7 cellular contexts compared by ENCODE assay signal in genomic region chr9:137077010-137077747, GRCh38. TPM values are rescaled to one million over a fixed set of nuclear protein-coding genes. Genes with fewer than 3 reads are reported as not detected.
DNase-seq lines count a peak whose midpoint lies in the region; ATAC-seq and TF ChIP-seq lines count a peak whose summit lies in the region.

TSS of gene UAP1L1 (plus strand) at chr9:137077517. CDS start at chr9:137077533, 16 bp downstream.

- peak within 1 kb of the TSS; percentile 87 for H3K18ac ChIP-seq in neuronal stem cell (ENCODE audit: low read length)

- no peaks in the 10 kb centered on the region for H3K9me3 Mint-ChIP-seq in activated naive CD4-positive, alpha-beta T cell treated with anti-CD3 and anti-CD28 coated beads, Interleukin-2, amount 10 ng/mL, durations not matched to agents 7 days and 5 days

- no peaks in the 10 kb centered on the region for H3K79me2 ChIP-seq in PC-9 (ENCODE audit: low read depth)

- H2AFZ ChIP-seq in PC-9 (peak within 1 kb of the TSS; percentile 79; the same call in 1 of the 2 replicates), neuronal stem cell (ENCODE audit: low read length) (peak within 1 kb of the TSS; percentile 75)

- H3K9ac ChIP-seq in neuronal stem cell (ENCODE audit: low read depth, low read length, poor library complexity): peak within 1 kb of the TSS; percentile 44

- peak within 1 kb of the TSS; percentile 90 for H2AK5ac ChIP-seq in neuronal stem cell (ENCODE audit: low read depth, low read length)

- H3K4me1 Mint-ChIP-seq in activated naive CD4-positive, alpha-beta T cell treated with anti-CD3 and anti-CD28 coated beads, Interleukin-2, amount 10 ng/mL, durations not matched to agents 7 days and 5 days: peaks cover 13% of the 10 kb centered on the region

- TF ChIP-seq CTCF in GM13977 (IDR thresholded peaks at IDR 0.05; ENCODE audit: extremely low read depth, insufficient read depth, missing control alignments) (no peak), PC-9 (conservative IDR thresholded peaks at IDR 0.05) (no peak), vagina (IDR thresholded peaks at IDR 0.05) (no peak)

- CTCF ChIA-PET in PC-9 (lab: Charles Lee): interaction anchor here (0.6 kb wide), 1 partner anchor 47 kb away, joined by 3 read pairs; no protein-coding TSS in a partner anchor
- CTCF ChIA-PET in activated naive CD4-positive, alpha-beta T cell treated with anti-CD3 and anti-CD28 coated beads, Interleukin-2, amount 10 ng/mL, durations not matched to agents 7 days and 5 days (lab: Charles Lee): interaction anchor here (0.6 to 2.3 kb wide), 6 partner anchors 9 to 149 kb away, joined by 3 to 10 read pairs (median 3); partner anchors contain the start of gene MAN1B1

- POLR2A ChIA-PET in PC-9 (lab: Charles Lee; ENCODE audit: unreplicated experiment): interaction anchor here (0.6 kb wide), 1 partner anchor 31 kb away, joined by 4 read pairs; no protein-coding TSS in a partner anchor

- peaks cover 18% of the 10 kb centered on the region for H3K27me3 Mint-ChIP-seq in activated naive CD4-positive, alpha-beta T cell treated with anti-CD3 and anti-CD28 coated beads, Interleukin-2, amount 10 ng/mL, durations not matched to agents 7 days and 5 days

- H4K8ac ChIP-seq in neuronal stem cell (ENCODE audit: low read depth, low read length): no peak within 1 kb of the TSS

- peak; percentile 86 for DNase-seq in GM13977 (ENCODE audit: low spot score)
- DNase-seq in PC-9: peak; percentile 31 to 55
- peak; percentile 83 for DNase-seq in activated naive CD4-positive, alpha-beta T cell treated with anti-CD3 and anti-CD28 coated beads, Interleukin-2, amount 10 ng/mL, durations not matched to agents 7 days and 5 days
- peak; percentile 65 for DNase-seq in glomerular visceral epithelial cell (ENCODE audit: extremely low spot score)
- no peak for DNase-seq in neuronal stem cell (ENCODE audit: low spot score)
- DNase-seq in vagina (ENCODE audit: extremely low spot score in 2 of 2): no peak

- H4K91ac ChIP-seq in neuronal stem cell (ENCODE audit: low read depth, low read length, poor library complexity): no peak within 1 kb of the TSS

- peak within 1 kb of the TSS; percentile 47 for H2BK120ac ChIP-seq in neuronal stem cell (ENCODE audit: low read depth, low read length)

- in situ Hi-C loops in GM13977 (cut with MboI; ENCODE audit: low pct_unique_long_range_greater_than_20kb, low sequenced_read_pairs, unreplicated experiment): no loop called here

- no peaks in the 10 kb centered on the region for H3K36me3 ChIP-seq in PC-9 (ENCODE audit: low read depth)
- H3K36me3 ChIP-seq in neuronal stem cell (replicated peaks in 1 of 2; ENCODE audit: control insufficient read depth in 2 of 2, insufficient read depth in 2 of 2, low read length in 2 of 2): no peaks in the 10 kb centered on the region
- peaks cover 0 to 34% of the 10 kb centered on the region in 2 donors for H3K36me3 ChIP-seq in vagina

- TF ChIP-seq POLR2A in vagina (IDR thresholded peaks at IDR 0.05): peak in 1 of 2 donors; percentile 66

- peak within 1 kb of the TSS; percentile 56 for H3K14ac ChIP-seq in neuronal stem cell (ENCODE audit: low read length)

- H3K27me3 ChIP-seq in PC-9 (ENCODE audit: insufficient read depth, low read depth) (no peaks in the 10 kb centered on the region), neuronal stem cell (ENCODE audit: control insufficient read depth in 3 of 3, insufficient read depth in 3 of 3, low read depth in 1 of 3, low read length in 3 of 3) (peaks cover 29 to 81% (median 63%) of the 10 kb centered on the region in 3 experiments), vagina (no peaks in the 10 kb centered on the region)

- peak within 1 kb of the TSS; percentile 86 for H3K4me2 ChIP-seq in PC-9
- H3K4me2 ChIP-seq in neuronal stem cell (ENCODE audit: insufficient read depth, low read length, poor library complexity, severe bottlenecking): peak within 1 kb of the TSS; percentile 62

- H3K27ac Mint-ChIP-seq in activated naive CD4-positive, alpha-beta T cell treated with anti-CD3 and anti-CD28 coated beads, Interleukin-2, amount 10 ng/mL, durations not matched to agents 7 days and 5 days: peak within 1 kb of the TSS; percentile 74

- H3K4me3 Mint-ChIP-seq in activated naive CD4-positive, alpha-beta T cell treated with anti-CD3 and anti-CD28 coated beads, Interleukin-2, amount 10 ng/mL, durations not matched to agents 7 days and 5 days: peak within 1 kb of the TSS; percentile 76

- no peaks in the 10 kb centered on the region for H3K9me2 ChIP-seq in PC-9 (ENCODE audit: insufficient read depth)

- H4K20me1 ChIP-seq in PC-9 (ENCODE audit: insufficient read depth): no peaks in the 10 kb centered on the region

- peak within 1 kb of the TSS; percentile 38 for H2BK15ac ChIP-seq in neuronal stem cell (ENCODE audit: low read length)

- H3K4me3 ChIP-seq in PC-9 (peak within 1 kb of the TSS; percentile 66), neuronal stem cell (ENCODE audit: low read length in 2 of 2) (peak within 1 kb of the TSS; percentile 38 to 72), vagina (peak within 1 kb of the TSS; percentile 68 to 77)

- H3K23ac ChIP-seq in neuronal stem cell (ENCODE audit: low read depth, low read length, poor library complexity): peak within 1 kb of the TSS; percentile 85

- peaks cover 15% of the 10 kb centered on the region for H3K36me3 Mint-ChIP-seq in activated naive CD4-positive, alpha-beta T cell treated with anti-CD3 and anti-CD28 coated beads, Interleukin-2, amount 10 ng/mL, durations not matched to agents 7 days and 5 days

- H3K27ac ChIP-seq in PC-9: no peak within 1 kb of the TSS
- H3K27ac ChIP-seq in neuronal stem cell (replicated peaks; ENCODE audit: low read length): no peak within 1 kb of the TSS
- peak within 1 kb of the TSS; percentile 77 for H3K27ac ChIP-seq in vagina

- H3K79me1 ChIP-seq in neuronal stem cell (ENCODE audit: low read depth, low read length): peaks cover 4% of the 10 kb centered on the region

- no TSS peak for BruUV-seq in PC-9 (replicated peaks; lab: Mats Ljungman, UMichigan)

- no CpG with 5 or more reads among the region's 87 CpGs for WGBS in neuronal stem cell (ENCODE audit: extremely low coverage in 2 of 2, insufficient read length in 2 of 2, insufficient replicate concordance in 1 of 2), 2 donors

- H3F3A ChIP-seq in PC-9 (ENCODE audit: insufficient read depth, low read depth): peaks cover 19% of the 10 kb centered on the region

- no peak within 1 kb of the TSS for H3K4ac ChIP-seq in neuronal stem cell (ENCODE audit: low read length)

- no peak within 1 kb of the TSS for H2BK5ac ChIP-seq in neuronal stem cell (ENCODE audit: low read length)

- intact Hi-C loops in PC-9 (cut with micrococcal nuclease; ENCODE audit: unreplicated experiment) (no loop called here), vagina (cut with DNase I) (no loop called here)

- H3K9me3 ChIP-seq in PC-9 (ENCODE audit: insufficient read depth, low read depth) (no peaks in the 10 kb centered on the region), neuronal stem cell (replicated peaks in 1 of 2; ENCODE audit: control insufficient read depth in 2 of 2, insufficient read depth in 1 of 2, low read depth in 1 of 2, low read length in 2 of 2) (peaks cover 0 to 10% of the 10 kb centered on the region in 2 donors), vagina (no peaks in the 10 kb centered on the region)

- peak within 1 kb of the TSS; percentile 41 for H2BK12ac ChIP-seq in neuronal stem cell (ENCODE audit: low read length)

- peak; percentile 53 for ATAC-seq in HG02763 (IDR thresholded peaks at IDR 0.05; ENCODE audit: unreplicated experiment)

- H3K4me1 ChIP-seq in PC-9 (replicated peaks; ENCODE audit: insufficient read depth) (no peaks in the 10 kb centered on the region), neuronal stem cell (ENCODE audit: control insufficient read depth in 2 of 2, insufficient read depth in 1 of 2, low read depth in 1 of 2, low read length in 2 of 2) (peaks cover 3 to 7% of the 10 kb centered on the region in 2 donors), vagina (peaks cover 25% of the 10 kb centered on the region)

RNA-seq across cellular contexts. Expression of gene UAP1L1, which starts in this region (rescaled TPM):
- total RNA-seq in PC-9 (2021) (9.9 and 14.7 TPM in 2 replicates), vagina (13.3 TPM)
- polyA plus RNA-seq in neuronal stem cell (2013, experiment 1 of 2): 0.17 TPM
- 0.19 TPM for polyA plus RNA-seq in neuronal stem cell (2013, experiment 2 of 2)

Comparison
In these comparisons a context has a peak if more than half of its experiments do, and no peak if none do; other contexts are left out.
1. DNase-seq: peak in GM13977 (single experiment), PC-9 (2 of 2), activated naive CD4-positive, alpha-beta T cell treated with anti-CD3 and anti-CD28 coated beads, Interleukin-2, amount 10 ng/mL, durations not matched to agents 7 days and 5 days (single experiment) and glomerular visceral epithelial cell (single experiment); none in neuronal stem cell (single experiment) and vagina (0 of 2).
2. Peak in every context shown above with its lines, with median percentiles within 50 percentile points of each other: H3K4me3 ChIP-seq.